ENCODE assay signal across 8 cellular contexts in the genomic region with DNA sequence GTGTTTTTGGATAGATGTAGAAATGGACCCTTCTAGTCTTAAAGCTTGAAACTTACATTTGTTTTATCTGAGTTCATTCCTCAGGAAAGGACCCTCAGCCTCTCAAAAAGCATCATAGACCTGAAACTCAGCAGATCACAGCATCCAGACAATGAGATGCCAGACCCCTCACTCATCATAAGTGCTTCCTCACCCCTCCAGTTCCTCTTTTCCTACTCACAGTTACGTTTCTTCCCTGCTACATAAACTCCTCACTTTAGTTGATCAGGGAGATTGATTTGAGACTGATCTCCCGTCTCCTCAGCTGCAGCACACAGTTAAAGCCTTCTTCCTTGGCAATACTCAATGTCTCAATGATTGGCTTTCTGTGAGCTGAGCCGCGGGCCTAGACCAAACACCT.
"Had no signal": no experiment of that assay in that cellular context is flagged by ENCODE, and none has a peak within 500 bp of the region (broad histone marks: within the 10 kb centered on the region; RNA-seq: fewer than 3 reads in every experiment).

No MANE protein-coding gene starts in this region.

- H3K4me3 ChIP-seq: GM12878 had no signal

- DNase-seq: GDM1, GF-D8 had no signal

- FAIRE-seq: G401.6, GM12878, GM12891, GM12892, GM18507, GM19239 had no signal

- ATAC-seq: GM12878 had no signal
